1 cellular context compared by ENCODE assay signal in the genomic region with DNA sequence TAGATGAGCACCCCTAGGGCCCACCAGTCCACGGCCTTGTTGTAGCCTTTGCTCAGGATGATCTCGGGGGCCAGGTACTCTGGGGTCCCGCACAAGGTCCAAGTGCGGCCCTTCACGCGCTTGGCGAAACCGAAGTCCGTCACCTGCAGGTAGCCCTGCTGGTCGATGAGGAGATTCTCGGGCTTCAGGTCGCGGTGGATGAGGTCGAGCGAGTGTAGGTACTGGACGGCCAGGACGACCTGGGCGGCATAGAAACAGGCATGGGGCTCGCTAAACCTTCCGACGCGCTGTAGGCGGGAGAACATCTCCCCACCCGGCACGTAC.
TF ChIP-seq lines count a peak whose summit lies in the region.

No MANE protein-coding gene starts in this region.

TF ChIP-seq in H1, 55 proteins besides CTCF, POLR2A, EP300 and RAD21 (continued from another document):
- TF ChIP-seq CBX8 (IDR thresholded peaks at IDR 0.05; ENCODE audit: borderline replicate concordance, low read depth, low read length) (no peak), SAP30 (IDR thresholded peaks at IDR 0.05; ENCODE audit: insufficient read depth, insufficient replicate concordance, low read length) (no peak), JUN (IDR thresholded peaks at IDR 0.05; ENCODE audit: low read depth, low read length) (no peak), EGR1 (IDR thresholded peaks at IDR 0.05; ENCODE audit: borderline replicate concordance, low read depth, low read length) (no peak), CHD1 (IDR thresholded peaks at IDR 0.05; ENCODE audit: low read depth, low read length) (no peak), NANOG (IDR thresholded peaks at IDR 0.05; ENCODE audit: insufficient read depth, low read depth, low read length, poor library complexity, severe bottlenecking) (no peak), SP2 (IDR thresholded peaks at IDR 0.05; ENCODE audit: low read length) (no peak), HDAC2 (IDR thresholded peaks at IDR 0.05; ENCODE audit: borderline replicate concordance in 1 of 2, low read depth in 2 of 2, low read length in 2 of 2) (no peak), PHF8 (conservative IDR thresholded peaks at IDR 0.05; ENCODE audit: low read depth, low read length) (no peak), SUZ12 (IDR thresholded peaks at IDR 0.05; ENCODE audit: low read length) (no peak), NRF1 (IDR thresholded peaks at IDR 0.05; ENCODE audit: low read depth, low read length) (no peak), TBP (IDR thresholded peaks at IDR 0.05; ENCODE audit: low read depth, low read length) (no peak), BACH1 (IDR thresholded peaks at IDR 0.05; ENCODE audit: low read length) (no peak), ZNF274 (IDR thresholded peaks at IDR 0.05; ENCODE audit: borderline replicate concordance, extremely low read depth, low read length) (no peak), CEBPB (IDR thresholded peaks at IDR 0.05; ENCODE audit: low read depth, low read length) (no peak)
TF ChIP-seq in H1: peak in this region for 0.
